8 cellular contexts compared by ENCODE assay signal in genomic region chr16:88569614-88569984, GRCh38. TPM values are rescaled to one million over a fixed set of nuclear protein-coding genes. Genes with fewer than 3 reads are reported as not detected.
A peak's percentile ranks its signal among the peaks of the same experiment; 100 is the strongest.
DNase-seq lines count a peak whose midpoint lies in the region; ATAC-seq and TF ChIP-seq lines count a peak whose summit lies in the region.

No MANE protein-coding gene starts in this region.

- peak overlapping the region; percentile 83 for H3K4me3 Mint-ChIP-seq in neural crest cell

- no peaks in the 10 kb centered on the region for H3K9me3 ChIP-seq in esophagus (ENCODE audit: control insufficient read depth in 2 of 2, insufficient read depth in 1 of 2, low read depth in 1 of 2, low read length in 1 of 2)

- 1 to 2% methylated on average over 28 of the region's 28 CpGs for WGBS in esophagus, 2 donors

- DNase-seq in RKO (ENCODE audit: low spot score) (peak; percentile 59), neural crest cell (ENCODE audit: low read depth, low spot score) (no peak), cortex of kidney (lab: John Stamatoyannopoulos, UW) (no peak), retina (no peak), NCI-H446 (lab: John Stamatoyannopoulos, UW) (no peak)

- peaks cover 6 to 10% of the 10 kb centered on the region in 2 donors for H3K4me1 ChIP-seq in esophagus (ENCODE audit: control insufficient read depth in 2 of 2, insufficient read depth in 2 of 2, low read length in 1 of 2)

- H3K4me1 Mint-ChIP-seq in neural crest cell, result peaks cover 33% of the 10 kb centered on the region

- peak overlapping the region; percentile 47 to 65 for H3K27ac ChIP-seq in esophagus (ENCODE audit: low read depth in 2 of 2, low read length in 1 of 2)

- peaks cover 0 to 3% of the 10 kb centered on the region in 2 donors for H3K36me3 ChIP-seq in esophagus (ENCODE audit: control insufficient read depth in 2 of 2, insufficient read depth in 2 of 2, low read length in 1 of 2)

- peak; percentile 5 for ATAC-seq in GM18520 (IDR thresholded peaks at IDR 0.05; ENCODE audit: unreplicated experiment)
- ATAC-seq in HG02678 (IDR thresholded peaks at IDR 0.05; ENCODE audit: unreplicated experiment), result peak; percentile 9

- TF ChIP-seq CTCF in neural crest cell (conservative IDR thresholded peaks at IDR 0.05), result no peak

- peak overlapping the region; percentile 53 to 64 for H3K4me3 ChIP-seq in esophagus (ENCODE audit: low read depth in 1 of 2, low read length in 2 of 2)

- no peaks in the 10 kb centered on the region for H3K9me3 Mint-ChIP-seq in neural crest cell

- no peak overlapping the region for H3K27ac Mint-ChIP-seq in neural crest cell (ENCODE audit: unreplicated experiment)

- H3K36me3 Mint-ChIP-seq in neural crest cell (ENCODE audit: low read depth), result peaks cover 3% of the 10 kb centered on the region

- H3K27me3 Mint-ChIP-seq in neural crest cell (ENCODE audit: low read depth), result no peaks in the 10 kb centered on the region

- H3K27me3 ChIP-seq in esophagus (ENCODE audit: control insufficient read depth in 1 of 2, insufficient read depth in 2 of 2, low read length in 2 of 2), result no peaks in the 10 kb centered on the region

RNA-seq across cellular contexts. Expression of gene ZC3H18, which starts 0.6 kb away (rescaled TPM):
- polyA plus RNA-seq in esophagus, result 10 to 100 TPM; 19.1 to 24.5 TPM
- total RNA-seq in neural crest cell, result 88.5 and 90.4 TPM in 2 replicates
